In genomic region chr1:61337981-61338848, GRCh38 we compare ENCODE assay signal across 1 cellular context.
TF ChIP-seq lines count a peak whose summit lies in the region.

No MANE protein-coding gene starts in this region.

TF ChIP-seq in HepG2, 621 proteins besides CTCF, POLR2A, EP300 and RAD21 (continued from another document and continues in another):
- TF ChIP-seq PAXIP1 (CRISPR knock-in tag; conservative IDR thresholded peaks at IDR 0.05) (peak; percentile 66), HDAC1 (CRISPR knock-in tag; IDR thresholded peaks at IDR 0.05) (peak; percentile 74), MAF1 (CRISPR knock-in tag; IDR thresholded peaks at IDR 0.05; ENCODE audit: borderline replicate concordance) (no peak), POGK (CRISPR knock-in tag; conservative IDR thresholded peaks at IDR 0.05) (no peak), REST (IDR thresholded peaks at IDR 0.05; ENCODE audit: borderline replicate concordance in 1 of 2, low read depth in 1 of 2, low read length in 2 of 2) (0 out of 4 replicates have a peak, but pooled peaks of 1 of the 2 experiments have one; percentile 25), ZNF703 (CRISPR knock-in tag; IDR thresholded peaks at IDR 0.05; ENCODE audit: borderline replicate concordance) (no peak), SP2 (CRISPR knock-in tag; IDR thresholded peaks at IDR 0.05) (no peak), RFXAP (CRISPR knock-in tag; IDR thresholded peaks at IDR 0.05; ENCODE audit: borderline replicate concordance) (no peak), NFE2 (CRISPR knock-in tag; IDR thresholded peaks at IDR 0.05) (no peak), GZF1 (CRISPR knock-in tag; IDR thresholded peaks at IDR 0.05) (no peak), ARID3A (IDR thresholded peaks at IDR 0.05; ENCODE audit: low read depth, low read length) (no peak), ZGPAT (CRISPR knock-in tag; IDR thresholded peaks at IDR 0.05) (peak; percentile 47; the same call in 1 of the 2 replicates), ZNF496 (CRISPR knock-in tag; IDR thresholded peaks at IDR 0.05; ENCODE audit: insufficient replicate concordance) (no peak), ZNF282 (IDR thresholded peaks at IDR 0.05; ENCODE audit: partially characterized antibody) (no peak), ZNF615 (CRISPR knock-in tag; IDR thresholded peaks at IDR 0.05; ENCODE audit: borderline replicate concordance) (0 out of 2 replicates have a peak, but pooled peaks have one; percentile 24), GLI4 (CRISPR knock-in tag; IDR thresholded peaks at IDR 0.05; ENCODE audit: borderline replicate concordance) (no peak), ZNF24 (IDR thresholded peaks at IDR 0.05) (no peak), ZNF879 (CRISPR knock-in tag; IDR thresholded peaks at IDR 0.05) (no peak), JUN (CRISPR knock-in tag; IDR thresholded peaks at IDR 0.05) (peak; percentile 99), FOXP4 (CRISPR knock-in tag; IDR thresholded peaks at IDR 0.05) (peak; percentile 67)
- TF ChIP-seq, protein P1, sequence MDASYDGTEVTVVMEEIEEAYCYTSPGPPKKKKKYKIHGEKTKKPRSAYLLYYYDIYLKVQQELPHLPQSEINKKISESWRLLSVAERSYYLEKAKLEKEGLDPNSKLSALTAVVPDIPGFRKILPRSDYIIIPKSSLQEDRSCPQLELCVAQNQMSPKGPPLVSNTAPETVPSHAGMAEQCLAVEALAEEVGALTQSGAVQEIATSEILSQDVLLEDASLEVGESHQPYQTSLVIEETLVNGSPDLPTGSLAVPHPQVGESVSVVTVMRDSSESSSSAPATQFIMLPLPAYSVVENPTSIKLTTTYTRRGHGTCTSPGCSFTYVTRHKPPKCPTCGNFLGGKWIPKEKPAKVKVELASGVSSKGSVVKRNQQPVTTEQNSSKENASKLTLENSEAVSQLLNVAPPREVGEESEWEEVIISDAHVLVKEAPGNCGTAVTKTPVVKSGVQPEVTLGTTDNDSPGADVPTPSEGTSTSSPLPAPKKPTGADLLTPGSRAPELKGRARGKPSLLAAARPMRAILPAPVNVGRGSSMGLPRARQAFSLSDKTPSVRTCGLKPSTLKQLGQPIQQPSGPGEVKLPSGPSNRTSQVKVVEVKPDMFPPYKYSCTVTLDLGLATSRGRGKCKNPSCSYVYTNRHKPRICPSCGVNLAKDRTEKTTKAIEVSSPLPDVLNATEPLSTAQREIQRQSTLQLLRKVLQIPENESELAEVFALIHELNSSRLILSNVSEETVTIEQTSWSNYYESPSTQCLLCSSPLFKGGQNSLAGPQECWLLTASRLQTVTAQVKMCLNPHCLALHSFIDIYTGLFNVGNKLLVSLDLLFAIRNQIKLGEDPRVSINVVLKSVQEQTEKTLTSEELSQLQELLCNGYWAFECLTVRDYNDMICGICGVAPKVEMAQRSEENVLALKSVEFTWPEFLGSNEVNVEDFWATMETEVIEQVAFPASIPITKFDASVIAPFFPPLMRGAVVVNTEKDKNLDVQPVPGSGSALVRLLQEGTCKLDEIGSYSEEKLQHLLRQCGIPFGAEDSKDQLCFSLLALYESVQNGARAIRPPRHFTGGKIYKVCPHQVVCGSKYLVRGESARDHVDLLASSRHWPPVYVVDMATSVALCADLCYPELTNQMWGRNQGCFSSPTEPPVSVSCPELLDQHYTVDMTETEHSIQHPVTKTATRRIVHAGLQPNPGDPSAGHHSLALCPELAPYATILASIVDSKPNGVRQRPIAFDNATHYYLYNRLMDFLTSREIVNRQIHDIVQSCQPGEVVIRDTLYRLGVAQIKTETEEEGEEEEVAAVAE (CRISPR knock-in tag; IDR thresholded peaks at IDR 0.05; ENCODE audit: borderline replicate concordance), result 0 out of 2 replicates have a peak, but pooled peaks have one; percentile 41
- TF ChIP-seq, protein P2, sequence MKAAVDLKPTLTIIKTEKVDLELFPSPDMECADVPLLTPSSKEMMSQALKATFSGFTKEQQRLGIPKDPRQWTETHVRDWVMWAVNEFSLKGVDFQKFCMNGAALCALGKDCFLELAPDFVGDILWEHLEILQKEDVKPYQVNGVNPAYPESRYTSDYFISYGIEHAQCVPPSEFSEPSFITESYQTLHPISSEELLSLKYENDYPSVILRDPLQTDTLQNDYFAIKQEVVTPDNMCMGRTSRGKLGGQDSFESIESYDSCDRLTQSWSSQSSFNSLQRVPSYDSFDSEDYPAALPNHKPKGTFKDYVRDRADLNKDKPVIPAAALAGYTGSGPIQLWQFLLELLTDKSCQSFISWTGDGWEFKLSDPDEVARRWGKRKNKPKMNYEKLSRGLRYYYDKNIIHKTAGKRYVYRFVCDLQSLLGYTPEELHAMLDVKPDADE (CRISPR knock-in tag; IDR thresholded peaks at IDR 0.05), result no peak
- TF ChIP-seq, protein P3, sequence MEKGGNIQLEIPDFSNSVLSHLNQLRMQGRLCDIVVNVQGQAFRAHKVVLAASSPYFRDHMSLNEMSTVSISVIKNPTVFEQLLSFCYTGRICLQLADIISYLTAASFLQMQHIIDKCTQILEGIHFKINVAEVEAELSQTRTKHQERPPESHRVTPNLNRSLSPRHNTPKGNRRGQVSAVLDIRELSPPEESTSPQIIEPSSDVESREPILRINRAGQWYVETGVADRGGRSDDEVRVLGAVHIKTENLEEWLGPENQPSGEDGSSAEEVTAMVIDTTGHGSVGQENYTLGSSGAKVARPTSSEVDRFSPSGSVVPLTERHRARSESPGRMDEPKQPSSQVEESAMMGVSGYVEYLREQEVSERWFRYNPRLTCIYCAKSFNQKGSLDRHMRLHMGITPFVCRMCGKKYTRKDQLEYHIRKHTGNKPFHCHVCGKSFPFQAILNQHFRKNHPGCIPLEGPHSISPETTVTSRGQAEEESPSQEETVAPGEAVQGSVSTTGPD (CRISPR knock-in tag; IDR thresholded peaks at IDR 0.05), result peak; percentile 84
- TF ChIP-seq, protein P4, sequence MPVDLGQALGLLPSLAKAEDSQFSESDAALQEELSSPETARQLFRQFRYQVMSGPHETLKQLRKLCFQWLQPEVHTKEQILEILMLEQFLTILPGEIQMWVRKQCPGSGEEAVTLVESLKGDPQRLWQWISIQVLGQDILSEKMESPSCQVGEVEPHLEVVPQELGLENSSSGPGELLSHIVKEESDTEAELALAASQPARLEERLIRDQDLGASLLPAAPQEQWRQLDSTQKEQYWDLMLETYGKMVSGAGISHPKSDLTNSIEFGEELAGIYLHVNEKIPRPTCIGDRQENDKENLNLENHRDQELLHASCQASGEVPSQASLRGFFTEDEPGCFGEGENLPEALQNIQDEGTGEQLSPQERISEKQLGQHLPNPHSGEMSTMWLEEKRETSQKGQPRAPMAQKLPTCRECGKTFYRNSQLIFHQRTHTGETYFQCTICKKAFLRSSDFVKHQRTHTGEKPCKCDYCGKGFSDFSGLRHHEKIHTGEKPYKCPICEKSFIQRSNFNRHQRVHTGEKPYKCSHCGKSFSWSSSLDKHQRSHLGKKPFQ (CRISPR knock-in tag; IDR thresholded peaks at IDR 0.05; ENCODE audit: insufficient replicate concordance), result no peak
